14 cellular contexts compared by ENCODE assay signal in genomic region chr3:195859846-195860411, GRCh38. TPM values are rescaled to one million over a fixed set of nuclear protein-coding genes. Genes with fewer than 3 reads are reported as not detected.
DNase-seq lines count a peak whose midpoint lies in the region.
"Had no signal": no experiment of that assay in that cellular context is flagged by ENCODE, and none has a peak within 500 bp of the region (broad histone marks: within the 10 kb centered on the region; RNA-seq: fewer than 3 reads in every experiment).

No MANE protein-coding gene starts in this region.

- H3K9me3 ChIP-seq in Karpas-422 (ENCODE audit: low read length) (no peaks in the 10 kb centered on the region), neuron (ENCODE audit: low read length) (no peaks in the 10 kb centered on the region)
- H3K9me3 ChIP-seq: heart right ventricle, SJSA1, uterus had no signal

- no peaks in the 10 kb centered on the region for H3K79me2 ChIP-seq in Karpas-422 (ENCODE audit: low read length)

- H3K9me2 ChIP-seq in Karpas-422 (replicated peaks; ENCODE audit: insufficient read depth, low read length): no peaks in the 10 kb centered on the region

- H3K27ac ChIP-seq in Karpas-422 (ENCODE audit: low read length): no peak overlapping the region
- H3K27ac ChIP-seq: heart right ventricle, SJSA1, uterus, WERI-Rb-1 had no signal

- 0 out of 2 replicates have a peak overlapping the region, but pooled peaks have one; percentile 17 for H2AFZ ChIP-seq in Karpas-422 (ENCODE audit: low read length)
- H2AFZ ChIP-seq in neuron (ENCODE audit: low read depth, low read length): peak overlapping the region; percentile 69

- H4K20me1 ChIP-seq in Karpas-422 (ENCODE audit: insufficient read depth, low read depth, low read length): 0 out of 2 replicates have a peak, but pooled peaks cover 8% of the 10 kb centered on the region

- no peak overlapping the region for H3K4me3 ChIP-seq in Karpas-422 (ENCODE audit: low read length)
- no peak overlapping the region for H3K4me3 ChIP-seq in neuron (ENCODE audit: low read length)
- H3K4me3 ChIP-seq: SJSA1, uterus had no signal

- peaks cover 5% of the 10 kb centered on the region for H3K4me1 Mint-ChIP-seq in activated T-helper 2 cell treated with anti-CD3 and anti-CD28 coated beads, Interferon-gamma antibody, Interleukin-2, Interleukin-4, amounts not matched to agents 10 μg/mL and 5 μg/mL and 100 μg/mL, durations not matched to agents 14 hours and 24 hours and 36 hours (ENCODE audit: low read depth)

- H3K27ac Mint-ChIP-seq in activated T-helper 2 cell treated with anti-CD3 and anti-CD28 coated beads, Interferon-gamma antibody, Interleukin-2, Interleukin-4, amounts not matched to agents 10 μg/mL and 5 μg/mL and 100 μg/mL, durations not matched to agents 14 hours and 24 hours and 36 hours: no peak overlapping the region
- H3K27ac Mint-ChIP-seq: activated naive CD8-positive, alpha-beta T cell had no signal

- H3K9ac ChIP-seq in Karpas-422 (ENCODE audit: low read length): peak overlapping the region; percentile 22; the same call in 1 of the 2 replicates

- H3K36me3 Mint-ChIP-seq in activated T-helper 2 cell treated with anti-CD3 and anti-CD28 coated beads, Interferon-gamma antibody, Interleukin-2, Interleukin-4, amounts not matched to agents 10 μg/mL and 5 μg/mL and 100 μg/mL, durations not matched to agents 14 hours and 24 hours and 36 hours (ENCODE audit: low read depth): peaks cover 7% of the 10 kb centered on the region
- H3K36me3 Mint-ChIP-seq: activated naive CD8-positive, alpha-beta T cell had no signal

- peak overlapping the region; percentile 66 for H3K4me3 Mint-ChIP-seq in activated T-helper 2 cell treated with anti-CD3 and anti-CD28 coated beads, Interferon-gamma antibody, Interleukin-2, Interleukin-4, amounts not matched to agents 10 μg/mL and 5 μg/mL and 100 μg/mL, durations not matched to agents 14 hours and 24 hours and 36 hours (ENCODE audit: low read depth)

- no peaks in the 10 kb centered on the region for H3K9me3 Mint-ChIP-seq in activated T-helper 2 cell treated with anti-CD3 and anti-CD28 coated beads, Interferon-gamma antibody, Interleukin-2, Interleukin-4, amounts not matched to agents 10 μg/mL and 5 μg/mL and 100 μg/mL, durations not matched to agents 14 hours and 24 hours and 36 hours

- no peaks in the 10 kb centered on the region for H3K27me3 ChIP-seq in Karpas-422 (ENCODE audit: low read length)
- peaks cover 4% of the 10 kb centered on the region for H3K27me3 ChIP-seq in neuron (ENCODE audit: insufficient read depth, low read length)
- H3K27me3 ChIP-seq: heart right ventricle, SJSA1, uterus had no signal

- H3K4me2 ChIP-seq in Karpas-422 (ENCODE audit: low read depth, low read length, poor library complexity, severe bottlenecking): peak overlapping the region; percentile 41

- intact Hi-C loops in activated T-helper 2 cell treated with anti-CD3 and anti-CD28 coated beads, Interferon-gamma antibody, Interleukin-2, Interleukin-4, amounts not matched to agents 10 μg/mL and 5 μg/mL and 100 μg/mL, durations not matched to agents 14 hours and 24 hours and 36 hours (cut with micrococcal nuclease): loop anchor here (1.0 to 10.0 kb wide), 3 partner anchors 35 to 345 kb away; no protein-coding TSS in a partner anchor

- no peaks in the 10 kb centered on the region for H3K36me3 ChIP-seq in Karpas-422 (ENCODE audit: insufficient read depth, low read length)
- peaks cover 4% of the 10 kb centered on the region for H3K36me3 ChIP-seq in neuron (ENCODE audit: insufficient read depth, low read length)
- H3K36me3 ChIP-seq: SJSA1, uterus, WERI-Rb-1 had no signal

- H3K27me3 Mint-ChIP-seq in activated T-helper 2 cell treated with anti-CD3 and anti-CD28 coated beads, Interferon-gamma antibody, Interleukin-2, Interleukin-4, amounts not matched to agents 10 μg/mL and 5 μg/mL and 100 μg/mL, durations not matched to agents 14 hours and 24 hours and 36 hours (ENCODE audit: low read depth): no peaks in the 10 kb centered on the region
- H3K27me3 Mint-ChIP-seq: activated naive CD8-positive, alpha-beta T cell had no signal

- H3K4me1 ChIP-seq in Karpas-422 (ENCODE audit: low read length): peaks cover 9% of the 10 kb centered on the region
- peaks cover 12% of the 10 kb centered on the region for H3K4me1 ChIP-seq in neuron (ENCODE audit: insufficient read depth, low read length)
- H3K4me1 ChIP-seq: SJSA1, uterus had no signal

- peak; percentile 80 for DNase-seq in ELF-1 (ENCODE audit: low read depth, low spot score)
- DNase-seq in Karpas-422: no peak
- DNase-seq in activated T-helper 2 cell treated with anti-CD3 and anti-CD28 coated beads, Interferon-gamma antibody, Interleukin-2, Interleukin-4, amounts not matched to agents 10 μg/mL and 5 μg/mL and 100 μg/mL, durations not matched to agents 14 hours and 24 hours and 36 hours (ENCODE audit: low spot score): no peak
- no peak for DNase-seq in 8988T
- DNase-seq in NCI-H146 (lab: John Stamatoyannopoulos, UW): no peak
- no peak for DNase-seq in NCI-H187 (lab: John Stamatoyannopoulos, UW)
- DNase-seq: NCI-H2029 had no signal

RNA-seq across cellular contexts. Expression of gene MUC4, which starts 48.2 kb away (rescaled TPM):
- total RNA-seq in Karpas-422 (2014; rRNA removed; shearing (Covaris generic); ENCODE audit: low replicate concordance): not detected in 2 replicates
- 1.3 and 1.4 TPM in 2 replicates for total RNA-seq in activated T-helper 2 cell treated with anti-CD3 and anti-CD28 coated beads, Interferon-gamma antibody, Interleukin-2, Interleukin-4, amounts not matched to agents 10 μg/mL and 5 μg/mL and 100 μg/mL, durations not matched to agents 14 hours and 24 hours and 36 hours
- total RNA-seq: heart right ventricle, left cardiac atrium, SJSA1 had no signal

RNA-seq across cellular contexts. Expression of gene TNK2, which starts 48.4 kb away (rescaled TPM):
- 25.5 and 26.0 TPM in 2 replicates for total RNA-seq in Karpas-422 (2014; rRNA removed; shearing (Covaris generic); ENCODE audit: low replicate concordance)
- 122 and 123 TPM in 2 replicates for total RNA-seq in activated T-helper 2 cell treated with anti-CD3 and anti-CD28 coated beads, Interferon-gamma antibody, Interleukin-2, Interleukin-4, amounts not matched to agents 10 μg/mL and 5 μg/mL and 100 μg/mL, durations not matched to agents 14 hours and 24 hours and 36 hours
